In genomic region chr12:52121848-52122838, GRCh38 we compare ENCODE assay signal across 8 cellular contexts. TPM values are rescaled to one million over a fixed set of nuclear protein-coding genes. Genes with fewer than 3 reads are reported as not detected.
DNase-seq lines count a peak whose midpoint lies in the region; ATAC-seq and TF ChIP-seq lines count a peak whose summit lies in the region.

No MANE protein-coding gene starts in this region.

- peaks cover 15% of the 10 kb centered on the region for H3K27me3 Mint-ChIP-seq in progenitor cell of endocrine pancreas

- no peak overlapping the region for H3K27ac ChIP-seq in RWPE1

- TF ChIP-seq CTCF in RWPE1 (conservative IDR thresholded peaks at IDR 0.05; ENCODE audit: low read depth) = peak; percentile 84
- TF ChIP-seq CTCF in progenitor cell of endocrine pancreas (IDR thresholded peaks at IDR 0.05; ENCODE audit: unreplicated experiment) = peak; percentile 88

- intact Hi-C loops in Right ventricle myocardium inferior (cut with DNase I) = loop anchor here (2.0 to 5.0 kb wide), 2 partner anchors 39 to 120 kb away; no protein-coding TSS in a partner anchor

- no peak overlapping the region for H3K4me3 Mint-ChIP-seq in progenitor cell of endocrine pancreas (ENCODE audit: low read depth)

- ATAC-seq in Right ventricle myocardium inferior (peak; percentile 32), GM21447 (IDR thresholded peaks at IDR 0.05; ENCODE audit: unreplicated experiment) (no peak)

- H3K9me3 Mint-ChIP-seq in progenitor cell of endocrine pancreas (ENCODE audit: low read depth) = no peaks in the 10 kb centered on the region

- H3K4me3 ChIP-seq in Jurkat, Clone E6-1 (ENCODE audit: low read length) = no peak overlapping the region

- CTCF ChIA-PET in RWPE1 (lab: Yijun Ruan, JAX) = interaction anchor here (0.5 to 4.3 kb wide), 15 partner anchors 8 to 652 kb away, joined by 3 to 35 read pairs (median 3); no protein-coding TSS in a partner anchor

- DNase-seq in COR-L47 (lab: John Stamatoyannopoulos, UW) = peak; percentile 54
- DNase-seq in Jurkat, Clone E6-1 (ENCODE audit: low read depth, low spot score) = peak; percentile 41
- peak; percentile 59 for DNase-seq in RWPE1 (ENCODE audit: low spot score)
- peak; percentile 70 for DNase-seq in activated naive CD4-positive, alpha-beta T cell treated with Interleukin-2 at 50 U/mL for 16 hours
- DNase-seq in Right ventricle myocardium inferior (ENCODE audit: missing footprints) = peak; percentile 87
- DNase-seq in progenitor cell of endocrine pancreas (ENCODE audit: low spot score, unreplicated experiment) = peak; percentile 64
- DNase-seq in NCI-H446 treated with DMSO at 0.1 percent for 48 hours (lab: John Stamatoyannopoulos, UW) = no peak

- peak overlapping the region; percentile 74 for H3K27ac Mint-ChIP-seq in progenitor cell of endocrine pancreas

- H3K36me3 Mint-ChIP-seq in progenitor cell of endocrine pancreas (ENCODE audit: insufficient read depth) = no peaks in the 10 kb centered on the region

- peaks cover 15% of the 10 kb centered on the region for H3K4me1 Mint-ChIP-seq in progenitor cell of endocrine pancreas (ENCODE audit: low read depth)

- POLR2A ChIA-PET in RWPE1 (lab: Yijun Ruan, JAX; ENCODE audit: low non-redundant PET) = no interaction called here

RNA-seq across cellular contexts. Expression of gene SMIM41, which starts 42.6 kb away (rescaled TPM):
- not detected for polyA plus RNA-seq in Jurkat, Clone E6-1 (2012; ENCODE audit: insufficient read depth, insufficient read length)
- total RNA-seq in Right ventricle myocardium inferior = 0.16 TPM
- not detected in 2 replicates for total RNA-seq in progenitor cell of endocrine pancreas

RNA-seq across cellular contexts. Expression of gene ATG101, which starts 52.4 kb away (rescaled TPM):
- polyA plus RNA-seq in Jurkat, Clone E6-1 (2012; ENCODE audit: insufficient read depth, insufficient read length) = 46.5 TPM
- total RNA-seq in Right ventricle myocardium inferior (24.9 TPM), progenitor cell of endocrine pancreas (23.5 and 26.4 TPM in 2 replicates)
